In genomic region chr16:12747261-12747660, GRCh38 we compare ENCODE assay signal across 34 cellular contexts. TPM values are rescaled to one million over a fixed set of nuclear protein-coding genes. Genes with fewer than 3 reads are reported as not detected.
A peak's percentile ranks its signal among the peaks of the same experiment; 100 is the strongest.
DNase-seq lines count a peak whose midpoint lies in the region; ATAC-seq, FAIRE-seq and TF ChIP-seq lines count a peak whose summit lies in the region.
"Had no signal": no experiment of that assay in that cellular context is flagged by ENCODE, and none has a peak within 500 bp of the region (broad histone marks: within the 10 kb centered on the region; RNA-seq: fewer than 3 reads in every experiment).

No MANE protein-coding gene starts in this region.

- no peak for TF ChIP-seq POLR2A in A549 (IDR thresholded peaks at IDR 0.05; ENCODE audit: low read length)

- no peak overlapping the region for H3K4me3 Mint-ChIP-seq in activated naive CD8-positive, alpha-beta T cell treated with anti-CD3 and anti-CD28 coated beads for 36 hours
- H3K4me3 Mint-ChIP-seq: B cell; CD14-positive monocyte; CD4-positive, alpha-beta memory T cell; CD4-positive, alpha-beta T cell; CD4-positive, CD25-positive, alpha-beta regulatory T cell; CD8-positive, alpha-beta memory T cell; CD8-positive, alpha-beta T cell had no signal

- no peak for TF ChIP-seq EP300 in A549 (IDR thresholded peaks at IDR 0.05)

- H3K27ac ChIP-seq in A549: no peak overlapping the region
- no peak overlapping the region for H3K27ac ChIP-seq in HEK293 (ENCODE audit: extremely low read depth, low read depth, low read length)
- H3K27ac ChIP-seq: 22Rv1; BLaER1; BLaER1 treated with 17β-estradiol and CSF1 and Interleukin-3, amounts not matched to agents 10 nM and 100 nM; C4-2B had no signal

- no peaks in the 10 kb centered on the region for H3K27me3 Mint-ChIP-seq in activated naive CD8-positive, alpha-beta T cell treated with anti-CD3 and anti-CD28 coated beads for 36 hours
- H3K27me3 Mint-ChIP-seq: B cell; CD4-positive, alpha-beta memory T cell; CD4-positive, alpha-beta T cell had no signal

- no peak for ATAC-seq in A549
- ATAC-seq: CD8-positive, alpha-beta T cell had no signal

- WGBS in A549 (ENCODE audit: missing lambda C conversion rate): 86% methylated on average over 2 of the region's 2 CpGs

- H3K9me3 Mint-ChIP-seq in activated naive CD8-positive, alpha-beta T cell treated with anti-CD3 and anti-CD28 coated beads for 36 hours: peaks cover 28% of the 10 kb centered on the region

- H3K4me1 ChIP-seq in A549 (no peaks in the 10 kb centered on the region), HEK293 (ENCODE audit: control insufficient read depth, insufficient read depth, low read length) (no peaks in the 10 kb centered on the region)
- H3K4me1 ChIP-seq: BE2C, Caco-2 had no signal

- H3K4me1 Mint-ChIP-seq in activated naive CD8-positive, alpha-beta T cell treated with anti-CD3 and anti-CD28 coated beads for 36 hours: peaks cover 26% of the 10 kb centered on the region
- H3K4me1 Mint-ChIP-seq: CD14-positive monocyte had no signal

- CTCF ChIA-PET in A549 (lab: Yijun Ruan, JAX): no interaction called here
- CTCF ChIA-PET in HEK293 (lab: Yijun Ruan, JAX): interaction anchor here (0.6 kb wide), 1 partner anchor 69 kb away, joined by 6 read pairs; no protein-coding TSS in a partner anchor

- TF ChIP-seq RAD21 in A549 (conservative IDR thresholded peaks at IDR 0.05 in 1 of 2, IDR thresholded peaks at IDR 0.05 in 1 of 2): no peak

- no peak overlapping the region for H3K4me2 ChIP-seq in A549
- H3K4me2 ChIP-seq: BLaER1 had no signal

- POLR2A ChIA-PET in A549 (lab: Yijun Ruan, JAX) (no interaction called here), HEK293 (lab: Yijun Ruan, JAX) (no interaction called here)

- TF ChIP-seq CTCF in A549 (IDR thresholded peaks at IDR 0.05) (no peak), HEK293 (tag by site-specific recombination; IDR thresholded peaks at IDR 0.05) (no peak)

- no peak for FAIRE-seq in A549 (lab: Jason Lieb, UNC)
- FAIRE-seq: A204.1, D721Med had no signal

- peaks cover 37% of the 10 kb centered on the region for H3K36me3 Mint-ChIP-seq in activated naive CD8-positive, alpha-beta T cell treated with anti-CD3 and anti-CD28 coated beads for 36 hours

- H3K9me3 ChIP-seq in A549 (peaks cover 20% of the 10 kb centered on the region), HEK293 (ENCODE audit: control insufficient read depth, insufficient read depth, low read depth, low read length) (no peaks in the 10 kb centered on the region)
- H3K9me3 ChIP-seq: BE2C, Caco-2 had no signal

- H3K27ac Mint-ChIP-seq in activated naive CD8-positive, alpha-beta T cell treated with anti-CD3 and anti-CD28 coated beads for 36 hours: no peak overlapping the region
- H3K27ac Mint-ChIP-seq: B cell; CD14-positive monocyte; CD4-positive, alpha-beta memory T cell; CD4-positive, alpha-beta T cell; CD4-positive, CD25-positive, alpha-beta regulatory T cell; CD8-positive, alpha-beta T cell had no signal

- H3K4me3 ChIP-seq in A549 (no peak overlapping the region), HEK293 (ENCODE audit: low read depth, low read length) (no peak overlapping the region)
- H3K4me3 ChIP-seq: BLaER1; BLaER1 treated with 17β-estradiol and CSF1 and Interleukin-3, amounts not matched to agents 10 nM and 100 nM had no signal

- DNase-seq in A549 (ENCODE audit: low read depth in 1 of 2, low spot score in 1 of 2): no peak
- DNase-seq in mesenteric fat pad (ENCODE audit: low spot score): peak; percentile 3
- no peak for DNase-seq in activated naive CD8-positive, alpha-beta T cell treated with anti-CD3 and anti-CD28 coated beads for 36 hours
- DNase-seq in NCI-H524 (lab: John Stamatoyannopoulos, UW): no peak
- no peak for DNase-seq in stimulated activated CD4-positive, alpha-beta T cell treated with anti-CD3 and anti-CD28 coated beads, Interleukin-1b, Interleukin-23, amount 100 ng/mL, for 48 hours
- DNase-seq: 8988T; ACHN; AML-193; BE2C; C1 segment of cervical spinal cord; Caco-2; Calu3; CD4-positive, alpha-beta memory T cell; CD4-positive, alpha-beta T cell; CD4-positive, CD25-positive, alpha-beta regulatory T cell; CD8-positive, alpha-beta memory T cell; CD8-positive, alpha-beta T cell; COR-L47; DMS 273 treated with DMSO at 0.1 percent for 48 hours; DMS153; DMS53; DMS79; DMS79 treated with DMSO at 0.1 percent for 48 hours; DND-41; EL had no signal

- H3K36me3 ChIP-seq in HEK293 (ENCODE audit: control insufficient read depth in 2 of 2, insufficient read depth in 1 of 2, low read length in 2 of 2): no peaks in the 10 kb centered on the region
- H3K36me3 ChIP-seq: BE2C had no signal

TF ChIP-seq in A549, 52 proteins besides CTCF, POLR2A, EP300 and RAD21:
- TF ChIP-seq MAX (IDR thresholded peaks at IDR 0.05) (no peak), ZC3H11A (IDR thresholded peaks at IDR 0.05) (peak; percentile 85), ESRRA (IDR thresholded peaks at IDR 0.05; ENCODE audit: borderline replicate concordance, low read length) (no peak)

TF ChIP-seq in HEK293, 187 proteins besides CTCF, POLR2A, EP300 and RAD21 (continues in another document):
- TF ChIP-seq ZFP3 (tag by site-specific recombination; IDR thresholded peaks at IDR 0.05; ENCODE audit: low read depth) (peak; percentile 43; the same call in 1 of the 2 replicates), ZNF664 (tag by site-specific recombination; IDR thresholded peaks at IDR 0.05) (0 out of 2 replicates have a peak, but pooled peaks have one; percentile 37), INSM2 (tag by site-specific recombination; IDR thresholded peaks at IDR 0.05) (no peak), ZNF266 (tag by site-specific recombination; IDR thresholded peaks at IDR 0.05; ENCODE audit: low read depth) (peak; percentile 37; the same call in 1 of the 2 replicates), ZNF785 (tag by site-specific recombination; IDR thresholded peaks at IDR 0.05) (no peak), ZNF629 (tag by site-specific recombination; IDR thresholded peaks at IDR 0.05) (peak; percentile 26; the same call in 1 of the 2 replicates), ZNF324 (tag by site-specific recombination; IDR thresholded peaks at IDR 0.05) (no peak), REST (tag by site-specific recombination; IDR thresholded peaks at IDR 0.05) (peak; percentile 48; the same call in 1 of the 2 replicates), IKZF3 (tag by site-specific recombination; IDR thresholded peaks at IDR 0.05) (no peak), ZNF560 (tag by site-specific recombination; IDR thresholded peaks at IDR 0.05; ENCODE audit: borderline replicate concordance) (peak; percentile 40; the same call in 1 of the 2 replicates), ZNF426 (tag by site-specific recombination; IDR thresholded peaks at IDR 0.05) (peak; percentile 73), ZNF140 (tag by site-specific recombination; IDR thresholded peaks at IDR 0.05) (peak; percentile 80)
- TF ChIP-seq, protein P1, sequence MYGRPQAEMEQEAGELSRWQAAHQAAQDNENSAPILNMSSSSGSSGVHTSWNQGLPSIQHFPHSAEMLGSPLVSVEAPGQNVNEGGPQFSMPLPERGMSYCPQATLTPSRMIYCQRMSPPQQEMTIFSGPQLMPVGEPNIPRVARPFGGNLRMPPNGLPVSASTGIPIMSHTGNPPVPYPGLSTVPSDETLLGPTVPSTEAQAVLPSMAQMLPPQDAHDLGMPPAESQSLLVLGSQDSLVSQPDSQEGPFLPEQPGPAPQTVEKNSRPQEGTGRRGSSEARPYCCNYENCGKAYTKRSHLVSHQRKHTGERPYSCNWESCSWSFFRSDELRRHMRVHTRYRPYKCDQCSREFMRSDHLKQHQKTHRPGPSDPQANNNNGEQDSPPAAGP (tag by site-specific recombination; IDR thresholded peaks at IDR 0.05): no peak

RNA-seq across cellular contexts. Expression of gene CPPED1, which starts 56.4 kb away (rescaled TPM):
- polyA plus RNA-seq in A549 (2011; rRNA removed) (30.5 and 31.3 TPM in 2 replicates), A549 (2017; fragmentation: RNase III; extraction: RNeasy Plus Mini Kit Qiagen cat#74134 plus additional on column Dnase treatment) (16.1 to 17.5 TPM (median 16.8 TPM) in 3 replicates)
- 9.9 and 11.6 TPM in 2 replicates for polyA plus RNA-seq in A549 (2012; cell fraction: cytosol; rRNA removed)
- 10.7 and 11.9 TPM in 2 replicates for polyA plus RNA-seq in A549 (2012; cell fraction: nucleus; rRNA removed)
- 32.3 and 35.1 TPM in 2 replicates for polyA minus RNA-seq in A549 (2011; rRNA and poly(A)+ RNA removed)
- 22.7 TPM for total RNA-seq in mesenteric fat pad
- total RNA-seq in activated naive CD8-positive, alpha-beta T cell treated with anti-CD3 and anti-CD28 coated beads for 36 hours: 1 to 10 TPM; 3.8 to 5.1 TPM
- total RNA-seq: Calu3 had no signal

Comparison
In these comparisons a context has a peak if more than half of its experiments do, and no peak if none do; other contexts are left out.
1. Of the 5 proteins assayed by ChIP-seq in both HEK293 and A549: peak only in HEK293: REST; only in A549: none; in both: none; in neither: 4.